In the genomic region with DNA sequence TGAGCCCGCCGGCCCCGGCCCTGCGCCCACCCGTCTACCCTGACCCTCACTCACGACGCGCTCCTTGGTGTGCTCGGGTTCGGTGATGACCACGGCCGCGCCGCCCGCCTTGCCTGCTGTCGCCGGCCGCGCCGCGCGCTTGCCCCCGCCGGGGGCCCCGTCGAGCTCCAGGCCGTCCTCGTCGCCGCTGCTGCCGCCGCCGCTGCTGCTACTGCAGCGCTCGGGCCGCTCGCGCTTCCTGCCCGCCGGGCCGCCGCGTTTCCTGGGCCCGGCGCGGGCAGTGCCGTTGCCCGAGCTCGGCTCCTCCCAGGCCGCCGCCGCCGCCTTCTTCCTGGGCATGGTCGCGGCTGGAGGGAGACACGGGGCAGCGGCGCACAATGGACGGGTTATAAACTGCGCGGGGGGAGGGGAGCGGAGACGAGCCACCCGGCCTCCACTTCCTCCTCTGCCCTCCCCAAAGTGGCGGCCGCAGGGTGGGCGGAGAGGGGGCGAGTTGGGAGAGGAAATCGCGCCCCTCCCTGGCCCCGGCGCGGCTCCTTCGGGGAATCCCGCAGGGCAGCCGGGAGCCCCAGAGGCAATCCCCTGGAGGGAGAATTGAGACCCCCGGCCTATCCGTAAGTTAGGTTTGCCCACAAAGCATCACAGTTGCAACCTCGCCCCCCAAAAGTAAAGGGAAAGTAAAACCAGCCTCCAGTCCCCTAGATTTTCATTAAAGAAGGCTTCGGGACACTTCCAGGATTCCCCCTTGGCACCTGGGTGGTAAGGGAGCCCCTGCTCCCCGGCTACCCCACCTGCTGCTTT, we compare ENCODE assay signal across 8 cellular contexts. TPM values are rescaled to one million over a fixed set of nuclear protein-coding genes. Genes with fewer than 3 reads are reported as not detected.
A peak's percentile ranks its signal among the peaks of the same experiment; 100 is the strongest.
DNase-seq lines count a peak whose midpoint lies in the region; ATAC-seq, FAIRE-seq and TF ChIP-seq lines count a peak whose summit lies in the region.

No MANE protein-coding gene starts in this region.

- TF ChIP-seq CTCF in astrocyte (IDR thresholded peaks at IDR 0.05; ENCODE audit: insufficient read depth, low read depth, low read length) = no peak

- H3K9me3 Mint-ChIP-seq in astrocyte (ENCODE audit: unreplicated experiment) = no peaks in the 10 kb centered on the region

- H3K36me3 ChIP-seq in astrocyte (ENCODE audit: insufficient read depth, low read length) = peaks cover 9% of the 10 kb centered on the region

- H3K4me1 ChIP-seq in astrocyte (ENCODE audit: insufficient read depth, low read length) = peaks cover 35% of the 10 kb centered on the region

- peaks cover 3% of the 10 kb centered on the region for H3K36me3 Mint-ChIP-seq in astrocyte (ENCODE audit: low read depth, unreplicated experiment)

- no peaks in the 10 kb centered on the region for H3K27me3 Mint-ChIP-seq in astrocyte (ENCODE audit: low read depth, unreplicated experiment)

- peak overlapping the region; percentile 91 for H3K27ac Mint-ChIP-seq in astrocyte (ENCODE audit: unreplicated experiment)

- ATAC-seq in GM21423 (IDR thresholded peaks at IDR 0.05; ENCODE audit: unreplicated experiment) (peak; percentile 38), sciatic nerve (peak; percentile 51)

- peak; percentile 93 for DNase-seq in COLO668 (lab: John Stamatoyannopoulos, UW; ENCODE audit: unreplicated experiment)
- peak; percentile 23 for DNase-seq in LoVo (ENCODE audit: low spot score)
- peak; percentile 47 for DNase-seq in T-helper 9 cell
- peak; percentile 29 for DNase-seq in astrocyte (ENCODE audit: low read depth)
- DNase-seq in hypothalamus (lab: John Stamatoyannopoulos, UW) = peak in 44 of 51 donors; percentile 11 to 75 (median 39)
- DNase-seq in sciatic nerve (ENCODE audit: low spot score) = peak; percentile 82
- no peak for DNase-seq in NCI-H187 (lab: John Stamatoyannopoulos, UW)

- peaks cover 41% of the 10 kb centered on the region for H4K20me1 ChIP-seq in astrocyte (ENCODE audit: insufficient read depth, low read length)

- H3K79me2 ChIP-seq in astrocyte (ENCODE audit: insufficient read depth, low read length) = peaks cover 52% of the 10 kb centered on the region

- peak overlapping the region; percentile 77 for H3K27ac ChIP-seq in astrocyte (ENCODE audit: low read depth, low read length)

- H3K4me1 Mint-ChIP-seq in astrocyte (ENCODE audit: low read depth, unreplicated experiment) = peaks cover 25% of the 10 kb centered on the region

- H3K4me2 ChIP-seq in astrocyte (ENCODE audit: low read length) = peak overlapping the region; percentile 91

- H3K4me3 ChIP-seq in astrocyte (ENCODE audit: insufficient read depth, low read depth, low read length) = peak overlapping the region; percentile 71

- no peaks in the 10 kb centered on the region for H3K9me3 ChIP-seq in astrocyte (ENCODE audit: insufficient read depth, low read depth, low read length)

- no peak for FAIRE-seq in astrocyte (lab: Jason Lieb, UNC)

- H2AFZ ChIP-seq in astrocyte (ENCODE audit: low read depth, low read length) = peak overlapping the region; percentile 15

- peak overlapping the region; percentile 91 for H3K9ac ChIP-seq in astrocyte (ENCODE audit: low read length)

- intact Hi-C loops in sciatic nerve (cut with DNase I) = no loop called here

- no peaks in the 10 kb centered on the region for H3K27me3 ChIP-seq in astrocyte (ENCODE audit: insufficient read depth, low read length)

- H3K4me3 Mint-ChIP-seq in astrocyte (ENCODE audit: unreplicated experiment) = peak overlapping the region; percentile 92

RNA-seq across cellular contexts. Expression of gene RCC2, which starts 1.1 kb away (rescaled TPM):
- total RNA-seq in astrocyte = 97.4 and 103 TPM in 2 replicates
- 29.6 TPM for total RNA-seq in sciatic nerve

Comparison
In these comparisons a context has a peak if more than half of its experiments do, and no peak if none do; other contexts are left out.
1. DNase-seq: peak in COLO668 (single experiment), LoVo (single experiment), T-helper 9 cell (single experiment), astrocyte (single experiment), hypothalamus (44 of 51) and sciatic nerve (single experiment); none in NCI-H187 (0 of 2).